In genomic region chr7:5673125-5673524, GRCh38 we compare ENCODE assay signal across 25 cellular contexts.
A peak's percentile ranks its signal among the peaks of the same experiment; 100 is the strongest.
DNase-seq lines count a peak whose midpoint lies in the region; ATAC-seq, FAIRE-seq and TF ChIP-seq lines count a peak whose summit lies in the region.
"Had no signal": no experiment of that assay in that cellular context is flagged by ENCODE, and none has a peak within 500 bp of the region (broad histone marks: within the 10 kb centered on the region; RNA-seq: fewer than 3 reads in every experiment).

No MANE protein-coding gene starts in this region.

- no peak for FAIRE-seq in small intestine (lab: Jason Lieb, UNC)
- FAIRE-seq: H1 had no signal

- H3K9me3 Mint-ChIP-seq in activated naive CD4-positive, alpha-beta T cell treated with anti-CD3 and anti-CD28 coated beads, Interleukin-2, amount 50 U/mL, for 72 hours, result no peaks in the 10 kb centered on the region
- no peaks in the 10 kb centered on the region for H3K9me3 Mint-ChIP-seq in brain
- H3K9me3 Mint-ChIP-seq: activated T-helper 2 cell treated with anti-CD3 and anti-CD28 coated beads, Interferon-gamma antibody, Interleukin-2, Interleukin-4, amounts not matched to agents 10 μg/mL and 5 μg/mL and 100 μg/mL, durations not matched to agents 14 hours and 24 hours and 36 hours; mesothelial cell of epicardium; neural crest cell had no signal

- H3K27me3 Mint-ChIP-seq in brain, result no peaks in the 10 kb centered on the region

- peaks cover 52% of the 10 kb centered on the region for H3K4me1 Mint-ChIP-seq in brain

- TF ChIP-seq POLR2A in vagina (IDR thresholded peaks at IDR 0.05), result no peak

- no peak for ATAC-seq in activated naive CD4-positive, alpha-beta T cell treated with anti-CD3 and anti-CD28 coated beads, Interleukin-2, amount 50 U/mL, for 72 hours
- ATAC-seq in left ventricle myocardium superior (no peak), left lobe of liver (no peak)

- peaks cover 64 to 74% of the 10 kb centered on the region in 2 experiments for H3K4me1 ChIP-seq in neutrophil (ENCODE audit: control insufficient read depth in 1 of 2, insufficient read depth in 1 of 2, low read depth in 1 of 2, low read length in 1 of 2)
- peaks cover 35% of the 10 kb centered on the region for H3K4me1 ChIP-seq in vagina
- H3K4me1 ChIP-seq in small intestine (ENCODE audit: control insufficient read depth in 2 of 2, insufficient read depth in 1 of 2, low read depth in 1 of 2, low read length in 1 of 2), result no peaks in the 10 kb centered on the region

- no peak for DNase-seq in activated naive CD4-positive, alpha-beta T cell treated with anti-CD3 and anti-CD28 coated beads, Interleukin-2, amount 50 U/mL, for 72 hours (ENCODE audit: low spot score in 2 of 2)
- no peak for DNase-seq in activated naive CD4-positive, alpha-beta T cell (lab: John Stamatoyannopoulos, UW)
- no peak for DNase-seq in vagina (ENCODE audit: extremely low spot score in 2 of 2)
- no peak for DNase-seq in left ventricle myocardium superior
- no peak for DNase-seq in left lobe of liver (ENCODE audit: low spot score)
- DNase-seq in small intestine, result no peak
- DNase-seq: DMS153; erythroblast; GF-D8; KBM-7; NCI-H2171; NCI-H524 treated with DMSO at 0.1 percent for 48 hours; SK-N-SH; stimulated activated CD4-positive, alpha-beta T cell treated with anti-CD3 and anti-CD28 coated beads, Interleukin-4, amount 100 ng/mL, for 1 hour; substantia nigra; T1000 had no signal

- H3K27ac Mint-ChIP-seq in activated naive CD4-positive, alpha-beta T cell treated with anti-CD3 and anti-CD28 coated beads, Interleukin-2, amount 50 U/mL, for 72 hours, result peak overlapping the region; percentile 13 to 30
- peak overlapping the region in 4 of 5 experiments; percentile 22 to 98 (median 71) for H3K27ac Mint-ChIP-seq in brain
- H3K27ac Mint-ChIP-seq: activated T-helper 2 cell treated with anti-CD3 and anti-CD28 coated beads, Interferon-gamma antibody, Interleukin-2, Interleukin-4, amounts not matched to agents 10 μg/mL and 5 μg/mL and 100 μg/mL, durations not matched to agents 14 hours and 24 hours and 36 hours had no signal

- H3K27me3 ChIP-seq in neutrophil (no peaks in the 10 kb centered on the region), vagina (no peaks in the 10 kb centered on the region), small intestine (ENCODE audit: control insufficient read depth in 2 of 2, insufficient read depth in 2 of 2, low read length in 2 of 2) (no peaks in the 10 kb centered on the region)

- H3K36me3 Mint-ChIP-seq in activated naive CD4-positive, alpha-beta T cell treated with anti-CD3 and anti-CD28 coated beads, Interleukin-2, amount 50 U/mL, for 72 hours, result peaks cover 0 to 6% of the 10 kb centered on the region in 2 donors
- peaks cover 16% of the 10 kb centered on the region for H3K36me3 Mint-ChIP-seq in brain

- no peak for TF ChIP-seq CTCF in brain (conservative IDR thresholded peaks at IDR 0.05)
- TF ChIP-seq CTCF in neutrophil (IDR thresholded peaks at IDR 0.05), result no peak
- no peak for TF ChIP-seq CTCF in vagina (IDR thresholded peaks at IDR 0.05)

- WGBS in small intestine, 3 donors, result 83 to 89% (median 87%) methylated on average over 8 of the region's 8 CpGs

- H3K27ac ChIP-seq in neutrophil (peak overlapping the region; percentile 93), vagina (peak overlapping the region; percentile 45), small intestine (ENCODE audit: low read depth in 1 of 2, low read length in 1 of 2) (peak overlapping the region in 1 of 2 donors; percentile 8)
- H3K27ac ChIP-seq: C4-2B, prostate gland had no signal

- H3K4me3 Mint-ChIP-seq in brain, result no peak overlapping the region
- H3K4me3 Mint-ChIP-seq: mesothelial cell of epicardium, neural crest cell had no signal

- H3K4me3 ChIP-seq in neutrophil (ENCODE audit: low read depth in 1 of 2, low read length in 1 of 2) (no peak overlapping the region), vagina (no peak overlapping the region), small intestine (ENCODE audit: low read depth in 1 of 2, low read length in 2 of 2) (no peak overlapping the region)
- H3K4me3 ChIP-seq: prostate gland, smooth muscle cell had no signal

- intact Hi-C loops in vagina (cut with DNase I) (no loop called here), left ventricle myocardium superior (cut with micrococcal nuclease) (no loop called here)

- H3K36me3 ChIP-seq in neutrophil (no peaks in the 10 kb centered on the region), vagina (no peaks in the 10 kb centered on the region), small intestine (ENCODE audit: control insufficient read depth in 2 of 2, insufficient read depth in 2 of 2, low read length in 2 of 2) (peaks cover 0 to 1% of the 10 kb centered on the region in 2 donors)
- H3K36me3 ChIP-seq: prostate gland had no signal

- H3K9me3 ChIP-seq in neutrophil, result no peaks in the 10 kb centered on the region
- H3K9me3 ChIP-seq in vagina, result no peaks in the 10 kb centered on the region
- no peaks in the 10 kb centered on the region for H3K9me3 ChIP-seq in small intestine (ENCODE audit: control insufficient read depth, low read depth)
- H3K9me3 ChIP-seq: prostate gland, SK-N-SH had no signal
